Comparison of ENCODE assay signal across 2 cellular contexts in genomic region chr4:7826909-7827306, GRCh38.
TF ChIP-seq lines count a peak whose summit lies in the region.

No MANE protein-coding gene starts in this region.

TF ChIP-seq in SK-N-SH, 30 proteins besides CTCF, POLR2A, EP300 and RAD21:
- TF ChIP-seq MXI1 (IDR thresholded peaks at IDR 0.05; ENCODE audit: low read depth, low read length) (no peak), USF2 (IDR thresholded peaks at IDR 0.05; ENCODE audit: borderline replicate concordance, low read depth, low read length) (no peak), RFX5 (IDR thresholded peaks at IDR 0.05; ENCODE audit: low read length) (no peak), USF1 (IDR thresholded peaks at IDR 0.05; ENCODE audit: borderline replicate concordance, low read depth) (no peak), PBX3 (IDR thresholded peaks at IDR 0.05) (no peak), NFIC (IDR thresholded peaks at IDR 0.05; ENCODE audit: borderline replicate concordance) (no peak), REST (IDR thresholded peaks at IDR 0.05; ENCODE audit: low read depth, low read length) (no peak), TEAD4 (IDR thresholded peaks at IDR 0.05; ENCODE audit: borderline replicate concordance, insufficient read depth) (no peak), RXRA (IDR thresholded peaks at IDR 0.05; ENCODE audit: borderline replicate concordance, low read depth) (no peak), FOXJ3 (CRISPR knock-in tag; IDR thresholded peaks at IDR 0.05) (no peak), ZBTB33 (IDR thresholded peaks at IDR 0.05; ENCODE audit: borderline replicate concordance, low read depth) (no peak), CHD2 (IDR thresholded peaks at IDR 0.05; ENCODE audit: low read length, partially characterized antibody) (no peak), GATA2 (CRISPR knock-in tag; IDR thresholded peaks at IDR 0.05) (no peak), SIN3A (IDR thresholded peaks at IDR 0.05; ENCODE audit: borderline replicate concordance, low read depth, low read length) (no peak), POLR2AphosphoS5 (IDR thresholded peaks at IDR 0.05; ENCODE audit: low read depth, low read length) (no peak), FOXM1 (IDR thresholded peaks at IDR 0.05; ENCODE audit: low read depth) (no peak)
TF ChIP-seq in SK-N-SH: peak in this region for 0.

TF ChIP-seq in SK-N-SH treated with all-trans-retinoic acid at 6 μM for 48 hours, 23 proteins besides CTCF, POLR2A, EP300 and RAD21 (continued from another document):
- TF ChIP-seq ZNF8 (CRISPR knock-in tag; IDR thresholded peaks at IDR 0.05) (no peak), ISL1 (CRISPR knock-in tag; IDR thresholded peaks at IDR 0.05) (no peak), ESRRG (CRISPR knock-in tag; IDR thresholded peaks at IDR 0.05) (no peak), CSRNP3 (CRISPR knock-in tag; IDR thresholded peaks at IDR 0.05) (no peak), CREB5 (CRISPR knock-in tag; IDR thresholded peaks at IDR 0.05; ENCODE audit: low read depth) (no peak), RARB (CRISPR knock-in tag; IDR thresholded peaks at IDR 0.05) (no peak), TCF4 (CRISPR knock-in tag; IDR thresholded peaks at IDR 0.05; ENCODE audit: borderline replicate concordance) (no peak), TOX (CRISPR knock-in tag; IDR thresholded peaks at IDR 0.05; ENCODE audit: borderline replicate concordance) (no peak), PATZ1 (CRISPR knock-in tag; IDR thresholded peaks at IDR 0.05; ENCODE audit: borderline replicate concordance) (no peak), TSHZ2 (CRISPR knock-in tag; IDR thresholded peaks at IDR 0.05) (no peak), BACH2 (CRISPR knock-in tag; IDR thresholded peaks at IDR 0.05; ENCODE audit: borderline replicate concordance) (no peak), CSDC2 (CRISPR knock-in tag; IDR thresholded peaks at IDR 0.05) (no peak), ZFP30 (CRISPR knock-in tag; IDR thresholded peaks at IDR 0.05) (no peak), PPARA (CRISPR knock-in tag; IDR thresholded peaks at IDR 0.05; ENCODE audit: borderline replicate concordance) (no peak), ZNF70 (CRISPR knock-in tag; IDR thresholded peaks at IDR 0.05) (no peak), POU6F1 (CRISPR knock-in tag; IDR thresholded peaks at IDR 0.05; ENCODE audit: borderline replicate concordance, low read depth) (no peak)
TF ChIP-seq in SK-N-SH treated with all-trans-retinoic acid at 6 μM for 48 hours: peak in this region for 0.
